36 cellular contexts compared by ENCODE assay signal in the genomic region with DNA sequence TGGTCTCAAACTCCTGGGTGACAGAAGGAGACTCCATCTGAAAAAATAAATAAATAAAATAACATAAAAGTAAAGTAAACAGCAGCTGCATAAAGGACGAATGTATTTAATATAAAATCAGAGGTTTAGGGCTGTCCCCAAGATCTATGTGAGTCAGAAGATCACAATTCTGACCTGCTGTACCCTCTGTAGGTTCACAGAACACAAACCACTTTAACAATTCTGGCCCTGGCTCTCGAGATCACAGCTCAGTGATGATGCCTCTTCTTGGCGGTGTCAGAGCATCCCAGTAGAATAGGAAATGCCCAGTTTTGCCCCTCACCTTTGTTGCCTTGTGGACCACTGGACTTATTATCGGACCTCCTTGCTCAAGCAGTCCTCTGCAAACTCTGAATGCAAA.
"Had no signal": no experiment of that assay in that cellular context is flagged by ENCODE, and none has a peak within 500 bp of the region (broad histone marks: within the 10 kb centered on the region; RNA-seq: fewer than 3 reads in every experiment).

No MANE protein-coding gene starts in this region.

- H3K36me3 Mint-ChIP-seq: activated CD4-positive, alpha-beta memory T cell treated with anti-CD3 and anti-CD28 coated beads for 36 hours; activated naive CD8-positive, alpha-beta T cell treated with anti-CD3 and anti-CD28 coated beads for 36 hours had no signal

- H3K9me3 ChIP-seq: adrenal gland, ascending aorta had no signal

- H3K4me1 Mint-ChIP-seq: activated B cell treated with CpG ODN at 0.5 μM for 24 hours; activated CD4-positive, alpha-beta T cell treated with anti-CD3 and anti-CD28 coated beads, Interleukin-2, amount 10 ng/mL, durations not matched to agents 24 days and 14 days; activated naive CD8-positive, alpha-beta T cell treated with anti-CD3 and anti-CD28 coated beads for 36 hours; activated T-helper 17 cell treated with anti-CD3 and anti-CD28 coated beads, Interleukin-2, amount 50 U/mL, for 72 hours; brain; central memory CD8-positive, alpha-beta T cell had no signal

- H3K27ac Mint-ChIP-seq: activated B cell treated with CpG ODN at 0.5 μM for 24 hours; activated CD4-positive, alpha-beta memory T cell treated with anti-CD3 and anti-CD28 coated beads for 36 hours; activated CD4-positive, alpha-beta T cell treated with anti-CD3 and anti-CD28 coated beads, Interleukin-2, amount 10 ng/mL, durations not matched to agents 24 days and 14 days; activated CD8-positive, alpha-beta T cell treated with anti-CD3 and anti-CD28 coated beads for 36 hours; activated naive CD4-positive, alpha-beta T cell treated with anti-CD3 and anti-CD28 coated beads for 36 hours; activated naive CD4-positive, alpha-beta T cell treated with anti-CD3 and anti-CD28 coated beads, Interleukin-2, amount 50 U/mL, for 72 hours; activated naive CD8-positive, alpha-beta T cell treated with anti-CD3 and anti-CD28 coated beads for 36 hours; activated T-cell treated with anti-CD3 and anti-CD28 coated beads, Interleukin-2, amount 50 U/mL, for 72 hours; activated T-helper 1 cell treated with anti-CD3 and anti-CD28 coated beads, Interleukin-12 subunit alpha, Interleukin-12 subunit beta, Interleukin-2, Interleukin-4 antibody, amounts not matched to agents 30 ng/mL and 10 ng/mL and 1 ng/mL, durations not matched to agents 14 hours and 24 hours and 36 hours; activated T-helper 17 cell treated with anti-CD3 and anti-CD28 coated beads, Interleukin-2, amount 50 U/mL, for 72 hours; brain; T-helper 1 cell treated with Interleukin-12 subunit alpha and Interleukin-12 subunit beta and Interleukin-4 antibody, amounts not matched to agents 30 μg/mL and 1 μg/mL, for 36 hours; T-helper 2 cell treated with Interferon-gamma antibody and Interleukin-4, amounts not matched to agents 5 μg/mL and 100 μg/mL, for 36 hours had no signal

- H3K4me3 ChIP-seq: adrenal gland, ascending aorta, cardiac muscle cell had no signal

- H3K36me3 ChIP-seq: adrenal gland, ascending aorta, cardiac muscle cell had no signal

- H3K4me3 Mint-ChIP-seq: activated B cell treated with CpG ODN at 0.5 μM for 24 hours; activated CD4-positive, alpha-beta memory T cell treated with anti-CD3 and anti-CD28 coated beads for 36 hours; activated CD4-positive, alpha-beta T cell treated with anti-CD3 and anti-CD28 coated beads, Interleukin-2, amount 10 ng/mL, durations not matched to agents 24 days and 14 days; activated CD8-positive, alpha-beta T cell treated with anti-CD3 and anti-CD28 coated beads for 36 hours; activated naive CD4-positive, alpha-beta T cell treated with anti-CD3 and anti-CD28 coated beads for 36 hours; activated naive CD8-positive, alpha-beta T cell treated with anti-CD3 and anti-CD28 coated beads for 36 hours; activated T-cell treated with anti-CD3 and anti-CD28 coated beads, Interleukin-2, amount 50 U/mL, for 4 hours; activated T-cell treated with anti-CD3 and anti-CD28 coated beads, Interleukin-2, amount 50 U/mL, for 72 hours; activated T-helper 1 cell treated with anti-CD3 and anti-CD28 coated beads, Interleukin-12 subunit alpha, Interleukin-12 subunit beta, Interleukin-2, Interleukin-4 antibody, amounts not matched to agents 30 ng/mL and 10 ng/mL and 1 ng/mL, durations not matched to agents 14 hours and 24 hours and 36 hours; activated T-helper 17 cell treated with anti-CD3 and anti-CD28 coated beads, Interleukin-2, amount 50 U/mL, for 72 hours; brain; central memory CD8-positive, alpha-beta T cell; T-helper 1 cell treated with Interleukin-12 subunit alpha and Interleukin-12 subunit beta and Interleukin-4 antibody, amounts not matched to agents 30 μg/mL and 1 μg/mL, for 36 hours; T-helper 2 cell treated with Interferon-gamma antibody and Interleukin-4, amounts not matched to agents 5 μg/mL and 100 μg/mL, for 36 hours had no signal

- H3K27me3 Mint-ChIP-seq: activated B cell treated with CpG ODN at 0.5 μM for 24 hours; activated CD4-positive, alpha-beta memory T cell treated with anti-CD3 and anti-CD28 coated beads for 36 hours; activated CD4-positive, alpha-beta T cell treated with anti-CD3 and anti-CD28 coated beads, Interleukin-2, amount 10 ng/mL, durations not matched to agents 24 days and 14 days; activated CD8-positive, alpha-beta T cell treated with anti-CD3 and anti-CD28 coated beads for 36 hours; activated naive CD8-positive, alpha-beta T cell treated with anti-CD3 and anti-CD28 coated beads for 36 hours; activated T-helper 17 cell treated with anti-CD3 and anti-CD28 coated beads, Interleukin-2, amount 50 U/mL, for 72 hours; central memory CD8-positive, alpha-beta T cell had no signal

- ATAC-seq: activated CD8-positive, alpha-beta T cell treated with anti-CD3 and anti-CD28 coated beads for 36 hours; activated naive CD4-positive, alpha-beta T cell treated with anti-CD3 and anti-CD28 coated beads, Interleukin-2, amount 50 U/mL, for 72 hours; activated T-cell treated with anti-CD3 and anti-CD28 coated beads, Interleukin-2, amount 50 U/mL, for 4 hours; activated T-cell treated with anti-CD3 and anti-CD28 coated beads, Interleukin-2, amount 50 U/mL, for 72 hours; activated T-helper 17 cell treated with anti-CD3 and anti-CD28 coated beads, Interleukin-2, amount 50 U/mL, for 72 hours had no signal

- DNase-seq: activated B cell treated with CpG ODN at 0.5 μM for 24 hours; activated CD4-positive, alpha-beta memory T cell treated with anti-CD3 and anti-CD28 coated beads for 36 hours; activated CD4-positive, alpha-beta T cell treated with anti-CD3 and anti-CD28 coated beads for 4 hours; activated CD4-positive, alpha-beta T cell treated with anti-CD3 and anti-CD28 coated beads, Interleukin-2, amount 10 ng/mL, durations not matched to agents 24 days and 14 days; activated CD4-positive, alpha-beta T cell treated with anti-CD3 and anti-CD28 coated beads, Interleukin-2, amount 50 U/mL, for 1 hour; activated CD4-positive, alpha-beta T cell treated with anti-CD3 and anti-CD28 coated beads, Interleukin-2, amount 50 U/mL, for 4 hours; activated CD4-positive, CD25-positive, alpha-beta regulatory T cell treated with anti-CD3 and anti-CD28 coated beads, Interleukin-2, amount 50 U/mL, for 72 hours; activated CD8-positive, alpha-beta memory T cell treated with anti-CD3 and anti-CD28 coated beads, Interleukin-2, amount 50 U/mL, for 4 hours; activated CD8-positive, alpha-beta T cell treated with anti-CD3 and anti-CD28 coated beads for 36 hours; activated effector memory CD4-positive, alpha-beta T cell treated with anti-CD3 and anti-CD28 coated beads, Interleukin-2, amount 50 U/mL, for 16 hours; activated gamma-delta T cell treated with Interleukin-2 at 50 U/mL for 16 hours; activated naive CD4-positive, alpha-beta T cell; activated naive CD4-positive, alpha-beta T cell treated with anti-CD3 and anti-CD28 coated beads for 36 hours; activated naive CD4-positive, alpha-beta T cell treated with anti-CD3 and anti-CD28 coated beads, Interleukin-2, amount 50 U/mL, for 16 hours; activated naive CD8-positive, alpha-beta T cell treated with anti-CD3 and anti-CD28 coated beads for 36 hours; activated T-cell treated with anti-CD3 and anti-CD28 coated beads for 4 hours; activated T-cell treated with anti-CD3 and anti-CD28 coated beads, Interleukin-2, amount 50 U/mL, for 1 hour; activated T-cell treated with anti-CD3 and anti-CD28 coated beads, Interleukin-2, amount 50 U/mL, for 4 hours; activated T-cell treated with anti-CD3 and anti-CD28 coated beads, Interleukin-2, amount 50 U/mL, for 72 hours; adrenal gland; amniotic stem cell; caudate nucleus; cerebellar nuclear complex; T-helper 1 cell; T-helper 2 cell; T-helper 9 cell had no signal

- H3K9me3 Mint-ChIP-seq: activated B cell treated with CpG ODN at 0.5 μM for 24 hours; activated naive CD8-positive, alpha-beta T cell treated with anti-CD3 and anti-CD28 coated beads for 36 hours had no signal

- H3K27ac ChIP-seq: adrenal gland, ascending aorta, cardiac muscle cell, VCaP had no signal

- H3K27me3 ChIP-seq: adrenal gland, ascending aorta, cardiac muscle cell had no signal
